29 cellular contexts compared by ENCODE assay signal in genomic region chr6:148819852-148820251, GRCh38.
"Had no signal": no experiment of that assay in that cellular context is flagged by ENCODE, and none has a peak within 500 bp of the region (broad histone marks: within the 10 kb centered on the region; RNA-seq: fewer than 3 reads in every experiment).

No MANE protein-coding gene starts in this region.

- ATAC-seq: foreskin keratinocyte; gastroesophageal sphincter; heart left ventricle; mucosa of descending colon; natural killer cell treated with Interleukin-12 subunit alpha and Interleukin-12 subunit beta and Interleukin-15 and Interleukin-18, amount 100 ng/mL, for 72 hours; psoas muscle; right cardiac atrium; stimulated activated effector memory CD8-positive, alpha-beta T cell treated with anti-CD3 and anti-CD28 coated beads, Interleukin-12 subunit alpha, Interleukin-12 subunit beta, amount 100 ng/mL, for 72 hours had no signal

- DNase-seq: dermis blood vessel endothelial cell; effector memory CD4-positive, alpha-beta T cell; foreskin keratinocyte; heart left ventricle; kidney; mucosa of descending colon; naive B cell; nucleus accumbens; posterior cingulate gyrus; psoas muscle; right cardiac atrium; sigmoid colon; stimulated activated CD4-positive, alpha-beta T cell treated with anti-CD3 and anti-CD28 coated beads, Interleukin-2, amount 100 ng/mL, for 24 hours; stimulated activated CD4-positive, alpha-beta T cell treated with anti-CD3 and anti-CD28 coated beads, Interleukin-4, amount 100 ng/mL, for 24 hours; stimulated activated naive CD4-positive, alpha-beta T cell treated with Interleukin-2 at 50 U/mL for 16 hours; stomach; thyroid gland had no signal

- H3K27ac ChIP-seq: coronary artery, esophagus muscularis mucosa, foreskin keratinocyte, gastroesophageal sphincter, heart left ventricle, hepatocyte, psoas muscle, sigmoid colon, stomach, thyroid gland had no signal

- H3K27me3 ChIP-seq: esophagus muscularis mucosa, foreskin keratinocyte, gastroesophageal sphincter, heart left ventricle, hepatocyte, sigmoid colon, stomach, thyroid gland had no signal

- H3K36me3 Mint-ChIP-seq: natural killer cell treated with Interleukin-12 subunit alpha and Interleukin-12 subunit beta and Interleukin-15 and Interleukin-18, amount 100 ng/mL, for 72 hours; stimulated activated effector memory CD8-positive, alpha-beta T cell treated with anti-CD3 and anti-CD28 coated beads, Interleukin-12 subunit alpha, Interleukin-12 subunit beta, amount 100 ng/mL, for 72 hours; type B pancreatic cell had no signal

- H2AFZ ChIP-seq: hepatocyte had no signal

- H3K4me3 Mint-ChIP-seq: memory B cell; mesothelial cell of epicardium; natural killer cell treated with Interleukin-12 subunit alpha and Interleukin-12 subunit beta and Interleukin-15 and Interleukin-18, amount 100 ng/mL, for 72 hours; stimulated activated effector memory CD8-positive, alpha-beta T cell treated with anti-CD3 and anti-CD28 coated beads, Interleukin-12 subunit alpha, Interleukin-12 subunit beta, amount 100 ng/mL, for 72 hours; type B pancreatic cell had no signal

- H3K4me1 ChIP-seq: esophagus muscularis mucosa, gastroesophageal sphincter, heart left ventricle, psoas muscle had no signal

- FAIRE-seq: endothelial cell of umbilical vein, kidney, urothelium cell line had no signal

- H3K27ac Mint-ChIP-seq: memory B cell; mesothelial cell of epicardium; natural killer cell treated with Interleukin-12 subunit alpha and Interleukin-12 subunit beta and Interleukin-15 and Interleukin-18, amount 100 ng/mL, for 72 hours; stimulated activated effector memory CD8-positive, alpha-beta T cell treated with anti-CD3 and anti-CD28 coated beads, Interleukin-12 subunit alpha, Interleukin-12 subunit beta, amount 100 ng/mL, for 72 hours; type B pancreatic cell had no signal

- H3K27me3 Mint-ChIP-seq: memory B cell; naive B cell; natural killer cell treated with Interleukin-12 subunit alpha and Interleukin-12 subunit beta and Interleukin-15 and Interleukin-18, amount 100 ng/mL, for 72 hours had no signal

- H3K4me3 ChIP-seq: coronary artery, esophagus muscularis mucosa, gastroesophageal sphincter, heart left ventricle, hepatocyte, lung, mucosa of descending colon, psoas muscle, sigmoid colon, stomach, thyroid gland had no signal

- H3K36me3 ChIP-seq: esophagus muscularis mucosa, gastroesophageal sphincter, heart left ventricle, sigmoid colon, stomach, thyroid gland had no signal

- H3K9me3 ChIP-seq: esophagus muscularis mucosa, gastroesophageal sphincter, mucosa of descending colon, psoas muscle, sigmoid colon, thyroid gland had no signal
